ENCODE assay signal across 19 cellular contexts in genomic region chr10:118991326-118991725, GRCh38.
A peak's percentile ranks its signal among the peaks of the same experiment; 100 is the strongest.
DNase-seq lines count a peak whose midpoint lies in the region; ATAC-seq lines count a peak whose summit lies in the region.
"Had no signal": no experiment of that assay in that cellular context is flagged by ENCODE, and none has a peak within 500 bp of the region (broad histone marks: within the 10 kb centered on the region; RNA-seq: fewer than 3 reads in every experiment).

No MANE protein-coding gene starts in this region.

- no peak for ATAC-seq in GM21619 (IDR thresholded peaks at IDR 0.05; ENCODE audit: unreplicated experiment)
- ATAC-seq: GM23338, Right ventricle myocardium inferior had no signal

- DNase-seq in COLO668 (lab: John Stamatoyannopoulos, UW; ENCODE audit: unreplicated experiment) (peak; percentile 7), NCI-H1092 (lab: John Stamatoyannopoulos, UW) (peak; percentile 17), NCI-H146 (lab: John Stamatoyannopoulos, UW) (peak; percentile 76), NCI-H69 (lab: John Stamatoyannopoulos, UW) (peak; percentile 74), COR-L47 (lab: John Stamatoyannopoulos, UW) (no peak)
- no peak for DNase-seq in effector CD4-positive, alpha-beta T cell
- DNase-seq: CD4-positive, alpha-beta T cell; DMS153; GDM1; HCEC 1CT; IMR-90; NCI-H1694; NCI-H2107; NCI-H345; NCI-H82; T-helper 1 cell had no signal

Comparison
In these comparisons a context has a peak if more than half of its experiments do, and no peak if none do; other contexts are left out.
1. DNase-seq: peak in COLO668 (single experiment), NCI-H1092 (single experiment), NCI-H146 (single experiment) and NCI-H69 (single experiment); none in effector CD4-positive, alpha-beta T cell (single experiment) and COR-L47 (single experiment).